ENCODE assay signal across 16 cellular contexts in genomic region chr3:176739169-176739568, GRCh38.
DNase-seq lines count a peak whose midpoint lies in the region; TF ChIP-seq lines count a peak whose summit lies in the region.
"Had no signal": no experiment of that assay in that cellular context is flagged by ENCODE, and none has a peak within 500 bp of the region (broad histone marks: within the 10 kb centered on the region; RNA-seq: fewer than 3 reads in every experiment).

No MANE protein-coding gene starts in this region.

- peak; percentile 11 for DNase-seq in SIG-M5 treated with dmso at 0.1 percent for 504 hours (lab: John Stamatoyannopoulos, UW; ENCODE audit: unreplicated experiment)
- DNase-seq in SIG-M5 (lab: John Stamatoyannopoulos, UW) = no peak
- DNase-seq in hepatocyte (ENCODE audit: low spot score) = peak; percentile 40
- DNase-seq in smooth muscle cell (lab: John Stamatoyannopoulos, UW; ENCODE audit: unreplicated experiment) = no peak
- no peak for DNase-seq in NCI-H748 treated with DMSO at 0.1 percent for 48 hours (lab: John Stamatoyannopoulos, UW)
- DNase-seq in osteocyte (ENCODE audit: extremely low spot score, unreplicated experiment) = no peak
- DNase-seq in SHP77 (lab: John Stamatoyannopoulos, UW) = no peak
- DNase-seq: DMS 273 treated with DMSO at 0.1 percent for 48 hours, DND-41, GDM1, GOT3, NCI-H1105, NCI-H2081 had no signal

- 10% methylated on average over 2 of the region's 2 CpGs for WGBS in hepatocyte (ENCODE audit: low lambda C conversion rate, missing lambda C conversion rate)
- WGBS in smooth muscle cell (ENCODE audit: low lambda C conversion rate) = 32% methylated on average over 2 of the region's 2 CpGs

- no peaks in the 10 kb centered on the region for H3K36me3 ChIP-seq in hepatocyte (replicated peaks; ENCODE audit: insufficient read depth, low read depth)
- no peaks in the 10 kb centered on the region for H3K36me3 ChIP-seq in smooth muscle cell (ENCODE audit: low read depth)

- H2AFZ ChIP-seq in hepatocyte (no peak overlapping the region), smooth muscle cell (ENCODE audit: low read depth) (no peak overlapping the region)

- peak overlapping the region; percentile 41 for H3K27ac ChIP-seq in VCaP
- peak overlapping the region; percentile 35 for H3K27ac ChIP-seq in hepatocyte
- H3K27ac ChIP-seq in smooth muscle cell (ENCODE audit: low read depth) = no peak overlapping the region
- H3K27ac ChIP-seq: 22Rv1 had no signal

- no peaks in the 10 kb centered on the region for H3K79me2 ChIP-seq in hepatocyte
- H3K79me2 ChIP-seq in smooth muscle cell (ENCODE audit: low read depth) = no peaks in the 10 kb centered on the region

- TF ChIP-seq CTCF in VCaP (conservative IDR thresholded peaks at IDR 0.05) (no peak), hepatocyte (IDR thresholded peaks at IDR 0.05; ENCODE audit: poor library complexity) (no peak), smooth muscle cell (IDR thresholded peaks at IDR 0.05; ENCODE audit: borderline replicate concordance, insufficient read depth, poor library complexity, severe bottlenecking) (no peak), osteocyte (IDR thresholded peaks at IDR 0.05) (no peak)

- peaks cover 18% of the 10 kb centered on the region for H3K27me3 Mint-ChIP-seq in osteocyte (ENCODE audit: unreplicated experiment)

- H3K27me3 ChIP-seq in hepatocyte (no peaks in the 10 kb centered on the region), smooth muscle cell (ENCODE audit: low read depth) (no peaks in the 10 kb centered on the region)

- H3K9me3 Mint-ChIP-seq in osteocyte (ENCODE audit: unreplicated experiment) = no peaks in the 10 kb centered on the region

- no peaks in the 10 kb centered on the region for H3K4me1 Mint-ChIP-seq in osteocyte (ENCODE audit: unreplicated experiment)

- no peak overlapping the region for H3K9ac ChIP-seq in smooth muscle cell (ENCODE audit: low read depth)

- no peaks in the 10 kb centered on the region for H3K9me2 ChIP-seq in hepatocyte (replicated peaks; ENCODE audit: insufficient read depth)

- no peak overlapping the region for H3K4me3 Mint-ChIP-seq in osteocyte (ENCODE audit: unreplicated experiment)

- no peaks in the 10 kb centered on the region for H3F3A ChIP-seq in smooth muscle cell (ENCODE audit: low read depth)

- peak overlapping the region; percentile 3 for H3K4me2 ChIP-seq in hepatocyte
- peak overlapping the region; percentile 42 for H3K4me2 ChIP-seq in smooth muscle cell

- H3K36me3 Mint-ChIP-seq in osteocyte (ENCODE audit: unreplicated experiment) = no peaks in the 10 kb centered on the region

- no peak overlapping the region for H3K27ac Mint-ChIP-seq in osteocyte (ENCODE audit: unreplicated experiment)

- H3K9me3 ChIP-seq in hepatocyte (ENCODE audit: low read depth) (no peaks in the 10 kb centered on the region), smooth muscle cell (replicated peaks; ENCODE audit: low read depth) (no peaks in the 10 kb centered on the region)

- H4K20me1 ChIP-seq in hepatocyte (ENCODE audit: insufficient read depth, poor library complexity, severe bottlenecking) = no peaks in the 10 kb centered on the region
- H4K20me1 ChIP-seq in smooth muscle cell (ENCODE audit: low read depth) = no peaks in the 10 kb centered on the region

- H3K4me3 ChIP-seq in hepatocyte = no peak overlapping the region
- no peak overlapping the region for H3K4me3 ChIP-seq in smooth muscle cell
- H3K4me3 ChIP-seq: GM12878 had no signal

- H3K4me1 ChIP-seq in hepatocyte (ENCODE audit: insufficient read depth) (peaks cover 11% of the 10 kb centered on the region), smooth muscle cell (ENCODE audit: low read depth) (peaks cover 3% of the 10 kb centered on the region)

Comparison
In these comparisons a context has a peak if more than half of its experiments do, and no peak if none do; other contexts are left out.
1. DNase-seq: peak in SIG-M5 treated with dmso at 0.1 percent for 504 hours (single experiment) and hepatocyte (single experiment); none in SIG-M5 (single experiment), smooth muscle cell (single experiment), NCI-H748 treated with DMSO at 0.1 percent for 48 hours (single experiment), osteocyte (single experiment) and SHP77 (0 of 2).